Comparison of ENCODE assay signal across 13 cellular contexts in the genomic region with DNA sequence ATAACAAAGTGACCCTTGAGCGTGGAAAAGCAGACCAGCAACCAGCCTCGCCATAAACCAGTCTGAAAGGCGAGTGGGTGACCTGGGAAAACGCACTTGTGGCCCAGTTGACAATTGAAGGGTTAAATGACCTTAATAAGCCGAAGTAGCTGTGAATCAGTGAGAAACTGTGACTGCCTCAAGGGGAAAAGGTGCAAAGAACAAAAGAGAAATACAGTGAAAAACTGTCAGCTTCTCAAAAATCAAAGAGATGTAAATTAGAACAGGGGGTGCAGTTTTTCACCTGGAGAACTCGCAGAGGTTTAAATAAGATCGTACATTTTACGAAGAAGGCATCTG.
DNase-seq lines count a peak whose midpoint lies in the region; ATAC-seq lines count a peak whose summit lies in the region.
"Had no signal": no experiment of that assay in that cellular context is flagged by ENCODE, and none has a peak within 500 bp of the region (broad histone marks: within the 10 kb centered on the region; RNA-seq: fewer than 3 reads in every experiment).

No MANE protein-coding gene starts in this region.

- H3K27ac Mint-ChIP-seq in activated naive CD4-positive, alpha-beta T cell treated with anti-CD3 and anti-CD28 coated beads, Interleukin-2, amount 50 U/mL, for 72 hours, result peak overlapping the region; percentile 58 to 76
- H3K27ac Mint-ChIP-seq in activated naive CD4-positive, alpha-beta T cell treated with anti-CD3 and anti-CD28 coated beads, Interleukin-2, amount 10 ng/mL, durations not matched to agents 7 days and 5 days, result no peak overlapping the region
- H3K27ac Mint-ChIP-seq in T-helper 17 cell (peak overlapping the region; percentile 84), immature natural killer cell (peak overlapping the region; percentile 69 to 89 (median 86))

- peaks cover 31% of the 10 kb centered on the region for H3K4me1 ChIP-seq in stomach smooth muscle (ENCODE audit: control insufficient read depth, insufficient read depth, low read length)

- H3K36me3 ChIP-seq in stomach smooth muscle (ENCODE audit: control insufficient read depth in 2 of 2, insufficient read depth in 2 of 2, low read length in 2 of 2), result no peaks in the 10 kb centered on the region
- H3K36me3 ChIP-seq: upper lobe of left lung had no signal

- H3K9me3 ChIP-seq in T-helper 17 cell (ENCODE audit: control insufficient read depth, low read length, poor library complexity, severe bottlenecking), result no peaks in the 10 kb centered on the region
- H3K9me3 ChIP-seq in stomach smooth muscle (ENCODE audit: control insufficient read depth in 2 of 2, low read length in 2 of 2), result no peaks in the 10 kb centered on the region
- H3K9me3 ChIP-seq: upper lobe of left lung had no signal

- H3K27me3 ChIP-seq in stomach smooth muscle (ENCODE audit: control insufficient read depth in 1 of 2, insufficient read depth in 2 of 2, low read length in 2 of 2), result no peaks in the 10 kb centered on the region
- H3K27me3 ChIP-seq: upper lobe of left lung had no signal

- no peaks in the 10 kb centered on the region for H3K27me3 Mint-ChIP-seq in activated naive CD4-positive, alpha-beta T cell treated with anti-CD3 and anti-CD28 coated beads, Interleukin-2, amount 10 ng/mL, durations not matched to agents 7 days and 5 days
- H3K27me3 Mint-ChIP-seq in T-helper 17 cell (no peaks in the 10 kb centered on the region), immature natural killer cell (ENCODE audit: low read depth in 3 of 3) (peaks cover 3 to 7% (median 3%) of the 10 kb centered on the region in 3 donors)
- H3K27me3 Mint-ChIP-seq: activated naive CD8-positive, alpha-beta T cell treated with anti-CD3 and anti-CD28 coated beads, Interleukin-2, amount 10 ng/mL, durations not matched to agents 7 days and 5 days; T-cell had no signal

- no peaks in the 10 kb centered on the region for H3K9me3 Mint-ChIP-seq in activated naive CD4-positive, alpha-beta T cell treated with anti-CD3 and anti-CD28 coated beads, Interleukin-2, amount 50 U/mL, for 72 hours
- H3K9me3 Mint-ChIP-seq in activated naive CD4-positive, alpha-beta T cell treated with anti-CD3 and anti-CD28 coated beads, Interleukin-2, amount 10 ng/mL, durations not matched to agents 7 days and 5 days, result no peaks in the 10 kb centered on the region
- no peaks in the 10 kb centered on the region for H3K9me3 Mint-ChIP-seq in immature natural killer cell
- H3K9me3 Mint-ChIP-seq: activated naive CD8-positive, alpha-beta T cell treated with anti-CD3 and anti-CD28 coated beads, Interleukin-2, amount 10 ng/mL, durations not matched to agents 7 days and 5 days had no signal

- DNase-seq in activated naive CD4-positive, alpha-beta T cell treated with anti-CD3 and anti-CD28 coated beads, Interleukin-2, amount 50 U/mL, for 72 hours (ENCODE audit: low spot score in 2 of 2), result no peak
- DNase-seq in activated naive CD4-positive, alpha-beta T cell treated with anti-CD3 and anti-CD28 coated beads, Interleukin-2, amount 10 ng/mL, durations not matched to agents 7 days and 5 days, result no peak
- DNase-seq in T-helper 17 cell (no peak), immature natural killer cell (no peak), NCI-H146 (lab: John Stamatoyannopoulos, UW) (no peak)
- no peak for DNase-seq in activated effector memory CD4-positive, alpha-beta T cell treated with anti-CD3 and anti-CD28 coated beads, Interleukin-2, amount 50 U/mL, for 16 hours
- DNase-seq: activated CD4-positive, alpha-beta T cell treated with anti-CD3 and anti-CD28 coated beads for 1 hour; activated naive CD8-positive, alpha-beta T cell treated with anti-CD3 and anti-CD28 coated beads, Interleukin-2, amount 10 ng/mL, durations not matched to agents 7 days and 5 days had no signal

- peak overlapping the region; percentile 70 for H3K27ac ChIP-seq in stomach smooth muscle (ENCODE audit: low read length)
- H3K27ac ChIP-seq: coronary artery, upper lobe of left lung had no signal

- H3K4me1 Mint-ChIP-seq in activated naive CD4-positive, alpha-beta T cell treated with anti-CD3 and anti-CD28 coated beads, Interleukin-2, amount 10 ng/mL, durations not matched to agents 7 days and 5 days, result peaks cover 3% of the 10 kb centered on the region
- H3K4me1 Mint-ChIP-seq in T-helper 17 cell, result peaks cover 28% of the 10 kb centered on the region
- peaks cover 43 to 53% of the 10 kb centered on the region in 2 donors for H3K4me1 Mint-ChIP-seq in immature natural killer cell

- CTCF ChIA-PET in activated naive CD4-positive, alpha-beta T cell treated with anti-CD3 and anti-CD28 coated beads, Interleukin-2, amount 10 ng/mL, durations not matched to agents 7 days and 5 days (lab: Charles Lee), result no interaction called here

- H3K36me3 Mint-ChIP-seq in activated naive CD4-positive, alpha-beta T cell treated with anti-CD3 and anti-CD28 coated beads, Interleukin-2, amount 50 U/mL, for 72 hours, result peaks cover 4 to 5% of the 10 kb centered on the region in 2 donors
- peaks cover 1% of the 10 kb centered on the region for H3K36me3 Mint-ChIP-seq in activated naive CD4-positive, alpha-beta T cell treated with anti-CD3 and anti-CD28 coated beads, Interleukin-2, amount 10 ng/mL, durations not matched to agents 7 days and 5 days
- H3K36me3 Mint-ChIP-seq in T-helper 17 cell (ENCODE audit: low read depth), result no peaks in the 10 kb centered on the region
- H3K36me3 Mint-ChIP-seq in immature natural killer cell, result peaks cover 0 to 5% (median 4%) of the 10 kb centered on the region in 3 donors

- H3K4me3 ChIP-seq in stomach smooth muscle (ENCODE audit: low read length in 2 of 2), result peak overlapping the region in 1 of 2 donors; percentile 30
- H3K4me3 ChIP-seq: coronary artery, upper lobe of left lung had no signal

- H3K4me3 Mint-ChIP-seq in activated naive CD4-positive, alpha-beta T cell treated with anti-CD3 and anti-CD28 coated beads, Interleukin-2, amount 10 ng/mL, durations not matched to agents 7 days and 5 days, result no peak overlapping the region
- H3K4me3 Mint-ChIP-seq in T-helper 17 cell, result no peak overlapping the region
- H3K4me3 Mint-ChIP-seq in immature natural killer cell, result no peak overlapping the region
- H3K4me3 Mint-ChIP-seq: activated naive CD8-positive, alpha-beta T cell treated with anti-CD3 and anti-CD28 coated beads, Interleukin-2, amount 10 ng/mL, durations not matched to agents 7 days and 5 days; T-cell had no signal

- no peak overlapping the region for H3K9ac ChIP-seq in stomach smooth muscle (ENCODE audit: low read length in 2 of 2)

- ATAC-seq in activated naive CD4-positive, alpha-beta T cell treated with anti-CD3 and anti-CD28 coated beads, Interleukin-2, amount 50 U/mL, for 72 hours, result peak in 1 of 2 donors; percentile 43
- ATAC-seq in T-helper 17 cell (no peak), GM21737 (IDR thresholded peaks at IDR 0.05; ENCODE audit: unreplicated experiment) (no peak)
- ATAC-seq: T-cell had no signal
